In genomic region chr18:5107990-5108389, GRCh38 we compare ENCODE assay signal across 19 cellular contexts.
A peak's percentile ranks its signal among the peaks of the same experiment; 100 is the strongest.
DNase-seq lines count a peak whose midpoint lies in the region; ATAC-seq, FAIRE-seq and TF ChIP-seq lines count a peak whose summit lies in the region.
"Had no signal": no experiment of that assay in that cellular context is flagged by ENCODE, and none has a peak within 500 bp of the region (broad histone marks: within the 10 kb centered on the region; RNA-seq: fewer than 3 reads in every experiment).

No MANE protein-coding gene starts in this region.

- TF ChIP-seq EP300 in HepG2 (IDR thresholded peaks at IDR 0.05; ENCODE audit: low read depth in 2 of 2, low read length in 2 of 2) (no peak), HepG2 (CRISPR knock-in tag; IDR thresholded peaks at IDR 0.05; ENCODE audit: borderline replicate concordance) (no peak)

- no peak for TF ChIP-seq POLR2A in HepG2 (IDR thresholded peaks at IDR 0.05; ENCODE audit: insufficient read depth in 1 of 2, low read depth in 2 of 2, low read length in 2 of 2)
- TF ChIP-seq POLR2A in right lobe of liver (IDR thresholded peaks at IDR 0.05) = no peak

- TF ChIP-seq RAD21 in HepG2 (CRISPR knock-in tag; IDR thresholded peaks at IDR 0.05) = no peak

- no peaks in the 10 kb centered on the region for H3F3A ChIP-seq in PC-3 (ENCODE audit: low read length, unreplicated experiment)

- H4K20me1 ChIP-seq in HepG2 (ENCODE audit: insufficient read depth, low read length) = no peaks in the 10 kb centered on the region
- no peaks in the 10 kb centered on the region for H4K20me1 ChIP-seq in PC-3 (ENCODE audit: low read length)

- no peak for FAIRE-seq in HepG2 (lab: Jason Lieb, UNC)

- H3K27me3 ChIP-seq in HepG2 (ENCODE audit: control insufficient read depth in 1 of 2, insufficient read depth in 2 of 2, low read length in 2 of 2) (no peaks in the 10 kb centered on the region), right lobe of liver (no peaks in the 10 kb centered on the region), PC-3 (ENCODE audit: low read length) (no peaks in the 10 kb centered on the region), foreskin keratinocyte (no peaks in the 10 kb centered on the region)
- H3K27me3 ChIP-seq: Peyer's patch had no signal

- H3K4me2 ChIP-seq in HepG2 (ENCODE audit: low read depth, low read length) (no peak overlapping the region), PC-3 (ENCODE audit: low read length) (no peak overlapping the region)

- H3K9me2 ChIP-seq in PC-3 (replicated peaks; ENCODE audit: low read length) = no peaks in the 10 kb centered on the region

- H2AFZ ChIP-seq in HepG2 (ENCODE audit: low read length) (no peak overlapping the region), PC-3 (ENCODE audit: low read length) (no peak overlapping the region)

- H3K27ac ChIP-seq in HepG2 (ENCODE audit: extremely low read length, insufficient read depth, low read length) (no peak overlapping the region), right lobe of liver (no peak overlapping the region), PC-3 (ENCODE audit: low read length) (no peak overlapping the region), foreskin keratinocyte (no peak overlapping the region)
- H3K27ac ChIP-seq: Peyer's patch had no signal

- H3K79me2 ChIP-seq in HepG2 (ENCODE audit: insufficient read depth, low read length) (no peaks in the 10 kb centered on the region), PC-3 (ENCODE audit: low read length) (no peaks in the 10 kb centered on the region)

- H3K4me1 ChIP-seq in HepG2 (ENCODE audit: insufficient read depth, low read length) (no peaks in the 10 kb centered on the region), right lobe of liver (no peaks in the 10 kb centered on the region), PC-3 (ENCODE audit: insufficient read depth, low read length) (no peaks in the 10 kb centered on the region), foreskin keratinocyte (no peaks in the 10 kb centered on the region)
- H3K4me1 ChIP-seq: Caco-2, Peyer's patch had no signal

- H3K9ac ChIP-seq in HepG2 (ENCODE audit: insufficient read depth, low read depth, low read length) (no peak overlapping the region), PC-3 (ENCODE audit: low read length) (no peak overlapping the region)

- intact Hi-C loops in HepG2 (cut with micrococcal nuclease; ENCODE audit: unreplicated experiment) (no loop called here), right lobe of liver (cut with DNase I) (no loop called here), PC-3 (cut with micrococcal nuclease) (loop anchor here (10.0 kb wide), 1 partner anchor 437 kb away; the partner anchor contains the start of gene EPB41L3)

- H3K9me3 ChIP-seq in HepG2 (ENCODE audit: low read length) = no peaks in the 10 kb centered on the region
- H3K9me3 ChIP-seq in right lobe of liver = no peaks in the 10 kb centered on the region
- no peaks in the 10 kb centered on the region for H3K9me3 ChIP-seq in PC-3 (ENCODE audit: low read length)
- H3K9me3 ChIP-seq: Caco-2, HAP-1, Peyer's patch had no signal

- CTCF ChIA-PET in HepG2 (lab: Yijun Ruan, JAX; ENCODE audit: low intra/inter-chr PET ratio, low total read pairs) = no interaction called here
- CTCF ChIA-PET in PC-3 (lab: Charles Lee) = no interaction called here

- H3K4me3 ChIP-seq in HepG2 (replicated peaks in 1 of 3; ENCODE audit: insufficient read depth in 1 of 3, low read depth in 2 of 3, low read length in 3 of 3) (no peak overlapping the region), right lobe of liver (no peak overlapping the region), PC-3 (ENCODE audit: low read length) (no peak overlapping the region)
- H3K4me3 ChIP-seq: HAP-1, Peyer's patch had no signal

- POLR2A ChIA-PET in HepG2 (lab: Yijun Ruan, JAX) (no interaction called here), PC-3 (lab: Charles Lee; ENCODE audit: unreplicated experiment) (no interaction called here)

- no peak for TF ChIP-seq CTCF in HepG2 (CRISPR knock-in tag; IDR thresholded peaks at IDR 0.05)
- no peak for TF ChIP-seq CTCF in right lobe of liver (IDR thresholded peaks at IDR 0.05)
- TF ChIP-seq CTCF in PC-3 (conservative IDR thresholded peaks at IDR 0.05; ENCODE audit: low read depth, low read length) = no peak
- TF ChIP-seq CTCF in foreskin keratinocyte (conservative IDR thresholded peaks at IDR 0.05) = no peak

- DNase-seq in HepG2 (ENCODE audit: low spot score) = no peak
- DNase-seq in right lobe of liver = no peak
- peak; percentile 4 for DNase-seq in PC-3
- peak in 1 of 2 donors; percentile 8 for DNase-seq in foreskin keratinocyte
- no peak for DNase-seq in kidney glomerular epithelial cell (lab: John Stamatoyannopoulos, UW)
- DNase-seq in NCI-H2081 (lab: John Stamatoyannopoulos, UW) = no peak
- DNase-seq: DMS79 treated with DMSO at 0.1 percent for 48 hours, GDM1, KBM-7, NCI-H1092, NCI-H2107, NCI-H345, NCI-H69, Peyer's patch, SHP77 treated with DMSO at 0.1 percent for 48 hours had no signal

- BruUV-seq in HepG2 (replicated peaks; lab: Mats Ljungman, UMichigan) (no TSS peak), PC-3 (replicated peaks; lab: Mats Ljungman, UMichigan) (no TSS peak)

- 0% methylated on average over 2 of the region's 2 CpGs for WGBS in HepG2 (ENCODE audit: low lambda C conversion rate)
- 6% methylated on average over 2 of the region's 2 CpGs for WGBS in right lobe of liver (ENCODE audit: insufficient coverage, low coverage, low lambda C conversion rate, missing lambda C conversion rate)

- H3K36me3 ChIP-seq in HepG2 (replicated peaks in 1 of 2; ENCODE audit: control insufficient read depth in 1 of 2, insufficient read depth in 2 of 2, low read length in 2 of 2) = no peaks in the 10 kb centered on the region
- no peaks in the 10 kb centered on the region for H3K36me3 ChIP-seq in right lobe of liver
- no peaks in the 10 kb centered on the region for H3K36me3 ChIP-seq in PC-3 (ENCODE audit: low read depth, low read length)
- H3K36me3 ChIP-seq: HAP-1, Peyer's patch had no signal

- in situ Hi-C loops in HepG2 (cut with HindIII; ENCODE audit: extremely low pct_ligation_motif_present, low pct_unique_long_range_greater_than_20kb) = no loop called here

- ATAC-seq in HepG2 (no peak), right lobe of liver (no peak), PC-3 (no peak), foreskin keratinocyte (peak; percentile 29), GM21367 (IDR thresholded peaks at IDR 0.05; ENCODE audit: unreplicated experiment) (no peak), GM19452 (IDR thresholded peaks at IDR 0.05; ENCODE audit: unreplicated experiment) (no peak)

TF ChIP-seq in HepG2, 621 proteins besides CTCF, POLR2A, EP300 and RAD21:
- no peak for TF ChIP-seq TCF7 (IDR thresholded peaks at IDR 0.05; ENCODE audit: low read depth)
- TF ChIP-seq MIER2 (CRISPR knock-in tag; IDR thresholded peaks at IDR 0.05) = peak; percentile 91
- TF ChIP-seq REST (IDR thresholded peaks at IDR 0.05; ENCODE audit: borderline replicate concordance in 1 of 2, low read depth in 1 of 2, low read length in 2 of 2) = peak; percentile 30 to 91
- TF ChIP-seq ARID5B (CRISPR knock-in tag; IDR thresholded peaks at IDR 0.05) = no peak
TF ChIP-seq in HepG2: peak in this region for 2.
